6 cellular contexts compared by ENCODE assay signal in genomic region chr15:101214435-101215097, GRCh38. TPM values are rescaled to one million over a fixed set of nuclear protein-coding genes. Genes with fewer than 3 reads are reported as not detected.
A peak's percentile ranks its signal among the peaks of the same experiment; 100 is the strongest.
DNase-seq lines count a peak whose midpoint lies in the region; ATAC-seq and TF ChIP-seq lines count a peak whose summit lies in the region.
"Not testable (repeated sequence)": the region's sequence is repeated elsewhere in the genome, so short reads cannot be mapped to it uniquely, and the experiment has no call there.

No MANE protein-coding gene starts in this region.

- H3K4me3 Mint-ChIP-seq in activated CD4-positive, alpha-beta T cell treated with anti-CD3 and anti-CD28 coated beads for 36 hours; activated naive CD4-positive, alpha-beta T cell treated with anti-CD3 and anti-CD28 coated beads, Interleukin-2, amount 50 U/mL, for 24 hours; endodermal cell; type B pancreatic cell: not testable (repeated sequence)

- CTCF ChIA-PET in RWPE1 (lab: Yijun Ruan, JAX) = not testable (repeated sequence)
- CTCF ChIA-PET in activated CD4-positive, alpha-beta T cell treated with anti-CD3 and anti-CD28 coated beads for 36 hours (lab: Charles Lee) = interaction anchor here (2.0 kb wide), 1 partner anchor 8 kb away, joined by 4 read pairs; no protein-coding TSS in a partner anchor

- not testable (repeated sequence) for H3K9me3 Mint-ChIP-seq in activated CD4-positive, alpha-beta T cell treated with anti-CD3 and anti-CD28 coated beads for 36 hours (ENCODE audit: low read depth); activated naive CD4-positive, alpha-beta T cell treated with anti-CD3 and anti-CD28 coated beads, Interleukin-2, amount 50 U/mL, for 24 hours; endodermal cell; type B pancreatic cell

- not testable (repeated sequence) for TF ChIP-seq CTCF in RWPE1 (conservative IDR thresholded peaks at IDR 0.05; ENCODE audit: low read depth); endodermal cell (conservative IDR thresholded peaks at IDR 0.05); neutrophil (IDR thresholded peaks at IDR 0.05); type B pancreatic cell (conservative IDR thresholded peaks at IDR 0.05)

- peaks cover 18% of the 10 kb centered on the region for H3K36me3 ChIP-seq in endodermal cell (ENCODE audit: control insufficient read depth, insufficient read depth, low read length)
- not testable (repeated sequence) for H3K36me3 ChIP-seq in neutrophil

- intact Hi-C loops in activated CD4-positive, alpha-beta T cell treated with anti-CD3 and anti-CD28 coated beads for 36 hours (cut with DNase I, micrococcal nuclease) = not testable (repeated sequence)

- H3K4me3 ChIP-seq in endodermal cell (ENCODE audit: low read length); neutrophil (ENCODE audit: low read depth in 1 of 2, low read length in 1 of 2): not testable (repeated sequence)

- 96 to 98% methylated on average over 6 of the region's 6 CpGs for WGBS in endodermal cell (ENCODE audit: insufficient coverage in 1 of 2, insufficient read length in 1 of 2), 2 experiments

- not testable (repeated sequence) for DNase-seq in RWPE1 (ENCODE audit: low spot score); activated CD4-positive, alpha-beta T cell treated with anti-CD3 and anti-CD28 coated beads for 36 hours; endodermal cell; type B pancreatic cell (ENCODE audit: extremely low spot score, unreplicated experiment)

- H3K4me1 ChIP-seq in endodermal cell (ENCODE audit: control insufficient read depth, insufficient read depth, low read length) (peaks cover 10% of the 10 kb centered on the region), neutrophil (ENCODE audit: control insufficient read depth in 1 of 2, insufficient read depth in 1 of 2, low read depth in 1 of 2, low read length in 1 of 2) (peaks cover 52 to 67% of the 10 kb centered on the region in 2 experiments)

- H3K27me3 ChIP-seq in endodermal cell (ENCODE audit: control insufficient read depth, insufficient read depth, low read length, poor library complexity, severe bottlenecking); neutrophil: not testable (repeated sequence)

- H3K36me3 Mint-ChIP-seq in activated CD4-positive, alpha-beta T cell treated with anti-CD3 and anti-CD28 coated beads for 36 hours (ENCODE audit: low read depth) = peaks cover 38% of the 10 kb centered on the region
- peaks cover 23% of the 10 kb centered on the region for H3K36me3 Mint-ChIP-seq in activated naive CD4-positive, alpha-beta T cell treated with anti-CD3 and anti-CD28 coated beads, Interleukin-2, amount 50 U/mL, for 24 hours
- not testable (repeated sequence) for H3K36me3 Mint-ChIP-seq in endodermal cell (ENCODE audit: low read depth)
- H3K36me3 Mint-ChIP-seq in type B pancreatic cell = peaks cover 24% of the 10 kb centered on the region

- not testable (repeated sequence) for H3K9me3 ChIP-seq in endodermal cell (ENCODE audit: control insufficient read depth, low read length); neutrophil

- H3K9ac ChIP-seq in endodermal cell (ENCODE audit: extremely low read depth, low read length, poor library complexity, severe bottlenecking) = not testable (repeated sequence)

- not testable (repeated sequence) for H3K27me3 Mint-ChIP-seq in activated CD4-positive, alpha-beta T cell treated with anti-CD3 and anti-CD28 coated beads for 36 hours; activated naive CD4-positive, alpha-beta T cell treated with anti-CD3 and anti-CD28 coated beads, Interleukin-2, amount 50 U/mL, for 24 hours; endodermal cell (ENCODE audit: insufficient read depth); type B pancreatic cell

- ATAC-seq in activated CD4-positive, alpha-beta T cell treated with anti-CD3 and anti-CD28 coated beads for 36 hours = not testable (repeated sequence)

- H3K27ac Mint-ChIP-seq in activated CD4-positive, alpha-beta T cell treated with anti-CD3 and anti-CD28 coated beads for 36 hours = peak overlapping the region; percentile 24
- peak overlapping the region; percentile 53 for H3K27ac Mint-ChIP-seq in activated naive CD4-positive, alpha-beta T cell treated with anti-CD3 and anti-CD28 coated beads, Interleukin-2, amount 50 U/mL, for 24 hours
- peak overlapping the region; percentile 12 for H3K27ac Mint-ChIP-seq in endodermal cell
- peak overlapping the region; percentile 16 for H3K27ac Mint-ChIP-seq in type B pancreatic cell

- peak overlapping the region; percentile 76; the same call in 1 of the 2 replicates for H3K27ac ChIP-seq in RWPE1
- H3K27ac ChIP-seq in endodermal cell (ENCODE audit: low read depth, low read length) = not testable (repeated sequence)
- H3K27ac ChIP-seq in neutrophil = peak overlapping the region; percentile 78

- H3K4me1 Mint-ChIP-seq in activated CD4-positive, alpha-beta T cell treated with anti-CD3 and anti-CD28 coated beads for 36 hours = peaks cover 70% of the 10 kb centered on the region
- peaks cover 86% of the 10 kb centered on the region for H3K4me1 Mint-ChIP-seq in activated naive CD4-positive, alpha-beta T cell treated with anti-CD3 and anti-CD28 coated beads, Interleukin-2, amount 50 U/mL, for 24 hours
- peaks cover 29% of the 10 kb centered on the region for H3K4me1 Mint-ChIP-seq in endodermal cell
- H3K4me1 Mint-ChIP-seq in type B pancreatic cell (ENCODE audit: unreplicated experiment) = peaks cover 64% of the 10 kb centered on the region

- POLR2A ChIA-PET in RWPE1 (lab: Yijun Ruan, JAX; ENCODE audit: low non-redundant PET); activated CD4-positive, alpha-beta T cell treated with anti-CD3 and anti-CD28 coated beads for 36 hours (lab: Charles Lee): not testable (repeated sequence)

RNA-seq across cellular contexts. Expression of gene CHSY1, which starts 37.3 kb away (rescaled TPM):
- total RNA-seq in activated CD4-positive, alpha-beta T cell treated with anti-CD3 and anti-CD28 coated beads for 36 hours = 10 to 100 TPM; 31.5 to 36.1 TPM
- 10 to 100 TPM; 33.3 to 39.9 TPM for total RNA-seq in endodermal cell
- polyA plus RNA-seq in endodermal cell (2013, experiment 1 of 2) = 29.5 TPM
- polyA plus RNA-seq in endodermal cell (2013, experiment 2 of 2) = 29.7 TPM
- total RNA-seq in type B pancreatic cell (ENCODE audit: low replicate concordance) = 18.4 and 43.0 TPM in 2 replicates
